20 cellular contexts compared by ENCODE assay signal in genomic region chr10:28429573-28430216, GRCh38.
DNase-seq lines count a peak whose midpoint lies in the region; ATAC-seq lines count a peak whose summit lies in the region.
"Had no signal": no experiment of that assay in that cellular context is flagged by ENCODE, and none has a peak within 500 bp of the region (broad histone marks: within the 10 kb centered on the region; RNA-seq: fewer than 3 reads in every experiment).

No MANE protein-coding gene starts in this region.

- H4K20me1 ChIP-seq in Karpas-422 (ENCODE audit: insufficient read depth, low read depth, low read length), result no peaks in the 10 kb centered on the region

- H3K36me3 Mint-ChIP-seq in activated CD4-positive, alpha-beta T cell treated with anti-CD3 and anti-CD28 coated beads for 36 hours (ENCODE audit: low read depth), result no peaks in the 10 kb centered on the region
- H3K36me3 Mint-ChIP-seq: brain; stimulated activated naive B cell treated with anti-CD40 and anti-IgM and Interleukin-4, amounts not matched to agents 10 μg/mL and 1 μg/mL and 100 μg/mL, for 72 hours had no signal

- no peaks in the 10 kb centered on the region for H3K9me2 ChIP-seq in Karpas-422 (replicated peaks; ENCODE audit: insufficient read depth, low read length)

- H3K18ac ChIP-seq in mesendoderm (ENCODE audit: low read length), result no peak overlapping the region

- H2BK120ac ChIP-seq in mesendoderm (ENCODE audit: low read depth, low read length), result no peak overlapping the region

- H2BK15ac ChIP-seq in mesendoderm (replicated peaks; ENCODE audit: low read depth), result no peak overlapping the region

- POLR2A ChIA-PET in activated CD4-positive, alpha-beta T cell treated with anti-CD3 and anti-CD28 coated beads for 36 hours (lab: Charles Lee), result no interaction called here

- H3K9ac ChIP-seq in Karpas-422 (ENCODE audit: low read length) (no peak overlapping the region), mesendoderm (ENCODE audit: low read length) (no peak overlapping the region)

- H3K36me3 ChIP-seq in Karpas-422 (ENCODE audit: insufficient read depth, low read length), result no peaks in the 10 kb centered on the region
- H3K36me3 ChIP-seq in mesendoderm (ENCODE audit: control insufficient read depth, insufficient read depth, low read length), result no peaks in the 10 kb centered on the region
- H3K36me3 ChIP-seq: upper lobe of left lung had no signal

- H3K4ac ChIP-seq in mesendoderm (ENCODE audit: low read depth, low read length), result no peak overlapping the region

- H2AFZ ChIP-seq in Karpas-422 (ENCODE audit: low read length), result no peak overlapping the region

- CTCF ChIA-PET in activated CD4-positive, alpha-beta T cell treated with anti-CD3 and anti-CD28 coated beads for 36 hours (lab: Charles Lee), result no interaction called here

- no peak overlapping the region for H3K23ac ChIP-seq in mesendoderm (ENCODE audit: low read length)

- peaks cover 5% of the 10 kb centered on the region; the same call in 1 of the 2 replicates for H3K9me3 ChIP-seq in Karpas-422 (ENCODE audit: low read length)
- H3K9me3 ChIP-seq: upper lobe of left lung had no signal

- peak; percentile 64 for ATAC-seq in activated CD4-positive, alpha-beta T cell treated with anti-CD3 and anti-CD28 coated beads for 36 hours
- no peak for ATAC-seq in GM21360 (IDR thresholded peaks at IDR 0.05; ENCODE audit: unreplicated experiment)
- ATAC-seq: stimulated activated naive B cell treated with anti-CD40 and anti-IgM and Interleukin-4, amounts not matched to agents 10 μg/mL and 1 μg/mL and 100 μg/mL, for 72 hours had no signal

- H3K9me3 Mint-ChIP-seq in activated CD4-positive, alpha-beta T cell treated with anti-CD3 and anti-CD28 coated beads for 36 hours (ENCODE audit: low read depth), result no peaks in the 10 kb centered on the region
- H3K9me3 Mint-ChIP-seq: activated naive CD4-positive, alpha-beta T cell treated with anti-CD3 and anti-CD28 coated beads, Interleukin-2, amount 50 U/mL, for 24 hours; T-helper 2 cell treated with Interferon-gamma antibody and Interleukin-4, amounts not matched to agents 5 μg/mL and 100 μg/mL, for 36 hours had no signal

- no peaks in the 10 kb centered on the region for H3K27me3 ChIP-seq in Karpas-422 (ENCODE audit: low read length)
- no peaks in the 10 kb centered on the region for H3K27me3 ChIP-seq in mesendoderm (ENCODE audit: insufficient read depth, low read length, poor library complexity)
- H3K27me3 ChIP-seq: upper lobe of left lung had no signal

- no peaks in the 10 kb centered on the region for H3K79me2 ChIP-seq in Karpas-422 (ENCODE audit: low read length)
- H3K79me2 ChIP-seq in mesendoderm (ENCODE audit: control insufficient read depth, insufficient read depth, low read length), result no peaks in the 10 kb centered on the region

- no peak overlapping the region for H2BK5ac ChIP-seq in mesendoderm (ENCODE audit: low read length)

- H4K5ac ChIP-seq in mesendoderm (ENCODE audit: low read length), result no peak overlapping the region

- intact Hi-C loops in activated CD4-positive, alpha-beta T cell treated with anti-CD3 and anti-CD28 coated beads for 36 hours (cut with DNase I, micrococcal nuclease), result loop anchor here (5.0 to 10.0 kb wide), 3 partner anchors 103 to 198 kb away; partner anchors contain the start of gene WAC (in 1 of the 2)

- no peak overlapping the region for H2AK5ac ChIP-seq in mesendoderm (ENCODE audit: low read length)

- H3K27ac ChIP-seq in Karpas-422 (ENCODE audit: low read length), result no peak overlapping the region
- H3K27ac ChIP-seq in mesendoderm (ENCODE audit: low read depth, low read length), result no peak overlapping the region
- H3K27ac ChIP-seq: HL-60, upper lobe of left lung had no signal

- no peak overlapping the region for H3K4me2 ChIP-seq in Karpas-422 (ENCODE audit: low read depth, low read length, poor library complexity, severe bottlenecking)
- H3K4me2 ChIP-seq in mesendoderm (ENCODE audit: low read length), result no peak overlapping the region
- H3K4me2 ChIP-seq: smooth muscle cell had no signal

- in situ Hi-C loops in G401 (cut with HindIII; ENCODE audit: low sequenced_read_pairs), result loop anchor here (25.0 kb wide), 1 partner anchor 158 kb away; no protein-coding TSS in a partner anchor

- H3K4me1 ChIP-seq in Karpas-422 (ENCODE audit: low read length) (no peaks in the 10 kb centered on the region), mesendoderm (ENCODE audit: control insufficient read depth, low read depth, low read length) (peaks cover 3% of the 10 kb centered on the region)

- no peak overlapping the region for H3K4me3 ChIP-seq in Karpas-422 (ENCODE audit: low read length)
- no peak overlapping the region for H3K4me3 ChIP-seq in mesendoderm (ENCODE audit: low read length)
- H3K4me3 ChIP-seq: smooth muscle cell, upper lobe of left lung had no signal

- no peak overlapping the region for H3K27ac Mint-ChIP-seq in activated CD4-positive, alpha-beta T cell treated with anti-CD3 and anti-CD28 coated beads for 36 hours
- H3K27ac Mint-ChIP-seq: activated naive CD4-positive, alpha-beta T cell treated with anti-CD3 and anti-CD28 coated beads, Interleukin-2, amount 50 U/mL, for 24 hours; brain; stimulated activated naive B cell treated with anti-CD40 and anti-IgM and Interleukin-4, amounts not matched to agents 10 μg/mL and 1 μg/mL and 100 μg/mL, for 72 hours; T-helper 2 cell treated with Interferon-gamma antibody and Interleukin-4, amounts not matched to agents 5 μg/mL and 100 μg/mL, for 36 hours had no signal

- peaks cover 6% of the 10 kb centered on the region for H3K4me1 Mint-ChIP-seq in activated CD4-positive, alpha-beta T cell treated with anti-CD3 and anti-CD28 coated beads for 36 hours

- peaks cover 1% of the 10 kb centered on the region for H3K27me3 Mint-ChIP-seq in activated CD4-positive, alpha-beta T cell treated with anti-CD3 and anti-CD28 coated beads for 36 hours
- H3K27me3 Mint-ChIP-seq: activated naive CD4-positive, alpha-beta T cell treated with anti-CD3 and anti-CD28 coated beads, Interleukin-2, amount 50 U/mL, for 24 hours had no signal

- WGBS in mesendoderm (ENCODE audit: extremely low coverage, insufficient coverage, low lambda C conversion rate), result no CpG with 5 or more reads among the region's 3 CpGs

- H3K79me1 ChIP-seq in mesendoderm (ENCODE audit: low read length), result no peaks in the 10 kb centered on the region

- no peak overlapping the region for H3K4me3 Mint-ChIP-seq in activated CD4-positive, alpha-beta T cell treated with anti-CD3 and anti-CD28 coated beads for 36 hours
- H3K4me3 Mint-ChIP-seq: activated naive CD4-positive, alpha-beta T cell treated with anti-CD3 and anti-CD28 coated beads, Interleukin-2, amount 50 U/mL, for 24 hours; brain; stimulated activated naive B cell treated with anti-CD40 and anti-IgM and Interleukin-4, amounts not matched to agents 10 μg/mL and 1 μg/mL and 100 μg/mL, for 72 hours; T-helper 2 cell treated with Interferon-gamma antibody and Interleukin-4, amounts not matched to agents 5 μg/mL and 100 μg/mL, for 36 hours had no signal

- DNase-seq in activated CD4-positive, alpha-beta T cell treated with anti-CD3 and anti-CD28 coated beads for 36 hours, result no peak
- no peak for DNase-seq in activated CD4-positive, alpha-beta T cell treated with anti-CD3 and anti-CD28 coated beads, Interleukin-2, amount 50 U/mL, for 48 hours
- DNase-seq in Karpas-422, result peak; percentile 61
- peak; percentile 26 for DNase-seq in amniotic epithelial cell (ENCODE audit: low read depth)
- DNase-seq in mesendoderm, result peak; percentile 47
- no peak for DNase-seq in mucosa of gallbladder (ENCODE audit: low spot score)
- no peak for DNase-seq in G401 (ENCODE audit: low spot score)
- DNase-seq: activated CD4-positive, alpha-beta T cell treated with anti-CD3 and anti-CD28 coated beads for 4 hours; hypothalamus; left colon; NCI-H1930; posterior cingulate gyrus; stimulated activated naive B cell treated with anti-CD40 and anti-IgM and Interleukin-4, amounts not matched to agents 10 μg/mL and 1 μg/mL and 100 μg/mL, for 72 hours; upper lobe of left lung had no signal

- no peak overlapping the region for H4K8ac ChIP-seq in mesendoderm (ENCODE audit: low read depth, low read length)

- H3K56ac ChIP-seq in mesendoderm (ENCODE audit: low read length), result no peak overlapping the region

Comparison
In these comparisons a context has a peak if more than half of its experiments do, and no peak if none do; other contexts are left out.
1. DNase-seq: peak in Karpas-422 (single experiment), amniotic epithelial cell (single experiment) and mesendoderm (single experiment); none in activated CD4-positive, alpha-beta T cell treated with anti-CD3 and anti-CD28 coated beads for 36 hours (single experiment), activated CD4-positive, alpha-beta T cell treated with anti-CD3 and anti-CD28 coated beads, Interleukin-2, amount 50 U/mL, for 48 hours (0 of 2), mucosa of gallbladder (single experiment) and G401 (single experiment).